10 cellular contexts compared by ENCODE assay signal in genomic region chrX:130100180-130100579, GRCh38. TPM values are rescaled to one million over a fixed set of nuclear protein-coding genes. Genes with fewer than 3 reads are reported as not detected.
A peak's percentile ranks its signal among the peaks of the same experiment; 100 is the strongest.
DNase-seq lines count a peak whose midpoint lies in the region; ATAC-seq and TF ChIP-seq lines count a peak whose summit lies in the region.
"Had no signal": no experiment of that assay in that cellular context is flagged by ENCODE, and none has a peak within 500 bp of the region (broad histone marks: within the 10 kb centered on the region; RNA-seq: fewer than 3 reads in every experiment).

No MANE protein-coding gene starts in this region.

- H3K18ac ChIP-seq in mesendoderm (ENCODE audit: low read length): no peak overlapping the region

- DNase-seq in AG20443 (ENCODE audit: low spot score) (peak; percentile 81), NCI-H2029 treated with DMSO at 0.1 percent for 48 hours (lab: John Stamatoyannopoulos, UW) (peak; percentile 11), esophagus squamous epithelium (lab: John Stamatoyannopoulos, UW) (no peak), dermis blood vessel endothelial cell (no peak), mesendoderm (no peak), mucosa of gallbladder (ENCODE audit: low spot score) (no peak)
- DNase-seq: SIG-M5 had no signal

- H3K4ac ChIP-seq in mesendoderm (ENCODE audit: low read depth, low read length): no peak overlapping the region

- H3K56ac ChIP-seq in mesendoderm (ENCODE audit: low read length): no peak overlapping the region

- H3K4me1 ChIP-seq in esophagus squamous epithelium: peaks cover 5 to 58% (median 29%) of the 10 kb centered on the region in 3 donors
- H3K4me1 ChIP-seq in neutrophil (ENCODE audit: control insufficient read depth in 1 of 2, insufficient read depth in 1 of 2, low read depth in 1 of 2, low read length in 1 of 2): peaks cover 49 to 68% of the 10 kb centered on the region in 2 experiments
- no peaks in the 10 kb centered on the region for H3K4me1 ChIP-seq in mesendoderm (ENCODE audit: control insufficient read depth, low read depth, low read length)

- no peaks in the 10 kb centered on the region for H3K79me2 ChIP-seq in mesendoderm (ENCODE audit: control insufficient read depth, insufficient read depth, low read length)

- no peak overlapping the region for H3K23ac ChIP-seq in mesendoderm (ENCODE audit: low read length)

- H2BK120ac ChIP-seq in mesendoderm (ENCODE audit: low read depth, low read length): no peak overlapping the region

- H2BK15ac ChIP-seq in mesendoderm (replicated peaks; ENCODE audit: low read depth): no peak overlapping the region

- no peak overlapping the region for H3K9ac ChIP-seq in mesendoderm (ENCODE audit: low read length)

- H3K27ac ChIP-seq in esophagus squamous epithelium: peak overlapping the region in 3 of 4 donors; percentile 34 to 60 (median 38)
- peak overlapping the region; percentile 41 for H3K27ac ChIP-seq in neutrophil
- no peak overlapping the region for H3K27ac ChIP-seq in mesendoderm (ENCODE audit: low read depth, low read length)
- H3K27ac ChIP-seq: suprapubic skin had no signal

- TF ChIP-seq POLR2A in esophagus squamous epithelium (IDR thresholded peaks at IDR 0.05): no peak

- H3K36me3 ChIP-seq in esophagus squamous epithelium (no peaks in the 10 kb centered on the region), neutrophil (no peaks in the 10 kb centered on the region), mesendoderm (ENCODE audit: control insufficient read depth, insufficient read depth, low read length) (no peaks in the 10 kb centered on the region)
- H3K36me3 ChIP-seq: suprapubic skin had no signal

- 18 to 56% methylated on average over 4 to 5 of the region's 5 CpGs for WGBS in esophagus squamous epithelium, 2 donors
- no CpG with 5 or more reads among the region's 5 CpGs for WGBS in mesendoderm (ENCODE audit: extremely low coverage, insufficient coverage, low lambda C conversion rate)

- H4K8ac ChIP-seq in mesendoderm (ENCODE audit: low read depth, low read length): no peak overlapping the region

- no peak overlapping the region for H2BK5ac ChIP-seq in mesendoderm (ENCODE audit: low read length)

- H4K5ac ChIP-seq in mesendoderm (ENCODE audit: low read length): no peak overlapping the region

- no peaks in the 10 kb centered on the region for H3K9me3 ChIP-seq in esophagus squamous epithelium
- no peaks in the 10 kb centered on the region for H3K9me3 ChIP-seq in neutrophil
- H3K9me3 ChIP-seq: suprapubic skin had no signal

- H3K79me1 ChIP-seq in mesendoderm (ENCODE audit: low read length): no peaks in the 10 kb centered on the region

- H3K4me3 ChIP-seq in esophagus squamous epithelium (no peak overlapping the region), neutrophil (ENCODE audit: low read depth in 1 of 2, low read length in 1 of 2) (no peak overlapping the region), mesendoderm (ENCODE audit: low read length) (no peak overlapping the region)
- H3K4me3 ChIP-seq: suprapubic skin had no signal

- H3K27me3 ChIP-seq in esophagus squamous epithelium: no peaks in the 10 kb centered on the region
- no peaks in the 10 kb centered on the region for H3K27me3 ChIP-seq in neutrophil
- no peaks in the 10 kb centered on the region for H3K27me3 ChIP-seq in mesendoderm (ENCODE audit: insufficient read depth, low read length, poor library complexity)
- H3K27me3 ChIP-seq: suprapubic skin had no signal

- no peak overlapping the region for H3K4me2 ChIP-seq in mesendoderm (ENCODE audit: low read length)

- ATAC-seq in HG02884 (IDR thresholded peaks at IDR 0.05; ENCODE audit: unreplicated experiment): no peak

- no peak for TF ChIP-seq CTCF in esophagus squamous epithelium (IDR thresholded peaks at IDR 0.05)
- no peak for TF ChIP-seq CTCF in neutrophil (IDR thresholded peaks at IDR 0.05)

- intact Hi-C loops in esophagus squamous epithelium (cut with DNase I): no loop called here

- H2AK5ac ChIP-seq in mesendoderm (ENCODE audit: low read length): no peak overlapping the region

RNA-seq across cellular contexts. Expression of gene ELF4, which starts 10.1 kb away (rescaled TPM):
- total RNA-seq in esophagus squamous epithelium (10 to 100 TPM in 3 of 4 donors, 1 to 10 TPM in 1; 9.2 to 14.1 (median 12.5) TPM), dermis blood vessel endothelial cell (16.2 and 29.2 TPM in 2 replicates), mucosa of gallbladder (12.5 TPM)
- 1.9 TPM for polyA plus RNA-seq in mesendoderm (2013, experiment 1 of 2)
- 1.8 TPM for polyA plus RNA-seq in mesendoderm (2013, experiment 2 of 2)

Comparison
In these comparisons a context has a peak if more than half of its experiments do, and no peak if none do; other contexts are left out.
1. DNase-seq: peak in AG20443 (single experiment) and NCI-H2029 treated with DMSO at 0.1 percent for 48 hours (single experiment); none in esophagus squamous epithelium (single experiment), dermis blood vessel endothelial cell (single experiment), mesendoderm (single experiment) and mucosa of gallbladder (single experiment).